8 cellular contexts compared by ENCODE assay signal in the genomic region with DNA sequence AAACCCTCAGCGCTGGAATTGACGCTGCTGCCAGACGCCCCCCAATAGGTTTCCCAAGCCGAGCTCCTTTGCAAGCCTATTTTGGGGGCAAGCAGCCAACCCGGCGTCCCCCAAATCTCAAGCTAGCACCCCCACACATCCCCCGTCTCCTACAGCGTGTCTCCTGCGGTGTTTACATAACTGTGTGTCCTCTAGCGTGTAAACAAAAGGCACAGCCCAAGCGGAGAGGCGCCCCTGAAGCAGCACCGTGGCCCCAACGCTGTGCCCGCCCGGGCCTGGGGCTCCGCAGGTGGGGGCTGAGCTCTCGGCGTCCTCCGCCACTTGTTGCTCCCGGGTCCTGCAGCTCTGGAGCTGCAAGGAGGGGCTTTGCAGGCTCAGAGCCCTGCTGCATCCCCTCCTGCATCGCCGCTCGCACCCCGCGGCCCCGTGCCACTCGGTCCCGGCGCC. TPM values are rescaled to one million over a fixed set of nuclear protein-coding genes. Genes with fewer than 3 reads are reported as not detected.
A peak's percentile ranks its signal among the peaks of the same experiment; 100 is the strongest.
DNase-seq lines count a peak whose midpoint lies in the region; ATAC-seq and TF ChIP-seq lines count a peak whose summit lies in the region.

No MANE protein-coding gene starts in this region.

- peaks cover 65% of the 10 kb centered on the region for H3K79me2 ChIP-seq in MM.1S (ENCODE audit: low read length)
- no peaks in the 10 kb centered on the region for H3K79me2 ChIP-seq in parathyroid adenoma

- WGBS in esophagus squamous epithelium, 2 donors: 0 to 1% methylated on average over 4 to 10 of the region's 30 CpGs

- no peak overlapping the region for H3K27ac ChIP-seq in CD8-positive, alpha-beta T cell (ENCODE audit: low read depth, low read length)
- H3K27ac ChIP-seq in MM.1S (ENCODE audit: low read length) (peak overlapping the region; percentile 85), esophagus squamous epithelium (peak overlapping the region; percentile 8 to 86 (median 70)), parathyroid adenoma (no peak overlapping the region)

- peaks cover 21% of the 10 kb centered on the region for H3F3A ChIP-seq in MM.1S (ENCODE audit: insufficient read depth, low read length)

- no peaks in the 10 kb centered on the region for H3K36me3 ChIP-seq in CD8-positive, alpha-beta T cell (ENCODE audit: insufficient read depth, low read length)
- H3K36me3 ChIP-seq in MM.1S (replicated peaks; ENCODE audit: insufficient read depth, low read length): no peaks in the 10 kb centered on the region
- no peaks in the 10 kb centered on the region for H3K36me3 ChIP-seq in esophagus squamous epithelium
- H3K36me3 ChIP-seq in parathyroid adenoma (ENCODE audit: control insufficient read depth, insufficient read depth, low read length): no peaks in the 10 kb centered on the region

- CTCF ChIA-PET in CD8-positive, alpha-beta T cell (lab: Charles Lee): no interaction called here
- CTCF ChIA-PET in HEK293T (lab: Yijun Ruan, JAX): interaction anchor here (0.5 to 1.6 kb wide), 2 partner anchors 170 to 300 kb away, joined by 3 to 4 read pairs; no protein-coding TSS in a partner anchor

- peaks cover 18% of the 10 kb centered on the region for H3K27me3 ChIP-seq in CD8-positive, alpha-beta T cell (ENCODE audit: insufficient read depth, low read length)
- no peaks in the 10 kb centered on the region for H3K27me3 ChIP-seq in MM.1S (replicated peaks; ENCODE audit: insufficient read depth, low read length)
- H3K27me3 ChIP-seq in esophagus squamous epithelium: peaks cover 0 to 67% (median 0%) of the 10 kb centered on the region in 4 donors
- no peaks in the 10 kb centered on the region for H3K27me3 ChIP-seq in parathyroid adenoma (ENCODE audit: control insufficient read depth, insufficient read depth, low read length)

- H2AFZ ChIP-seq in MM.1S (ENCODE audit: low read length) (no peak overlapping the region; the same call in 1 of the 2 replicates), parathyroid adenoma (peak overlapping the region; percentile 98)

- no peaks in the 10 kb centered on the region for H3K36me3 Mint-ChIP-seq in CD8-positive, alpha-beta T cell
- peaks cover 6 to 7% of the 10 kb centered on the region in 2 donors for H3K36me3 Mint-ChIP-seq in CD14-positive monocyte

- peaks cover 33% of the 10 kb centered on the region for H3K27me3 Mint-ChIP-seq in CD8-positive, alpha-beta T cell (ENCODE audit: low read depth)
- H3K27me3 Mint-ChIP-seq in CD14-positive monocyte (ENCODE audit: low read depth in 3 of 3): peaks cover 41 to 54% (median 51%) of the 10 kb centered on the region in 3 donors

- POLR2A ChIA-PET in CD8-positive, alpha-beta T cell (lab: Charles Lee): no interaction called here
- POLR2A ChIA-PET in HEK293T (lab: Yijun Ruan, JAX): no interaction called here

- ATAC-seq in CD8-positive, alpha-beta T cell: no peak

- peak overlapping the region; percentile 90 for H3K9ac ChIP-seq in MM.1S (ENCODE audit: low read length)
- H3K9ac ChIP-seq in parathyroid adenoma: no peak overlapping the region

- H3K4me1 Mint-ChIP-seq in CD8-positive, alpha-beta T cell (ENCODE audit: low read depth): peaks cover 12% of the 10 kb centered on the region
- peaks cover 17% of the 10 kb centered on the region for H3K4me1 Mint-ChIP-seq in CD14-positive monocyte

- no peak overlapping the region for H3K4me3 Mint-ChIP-seq in CD8-positive, alpha-beta T cell
- no peak overlapping the region for H3K4me3 Mint-ChIP-seq in CD14-positive monocyte

- H3K4me2 ChIP-seq in MM.1S (ENCODE audit: low read depth, low read length) (peak overlapping the region; percentile 98), parathyroid adenoma (ENCODE audit: low read length) (peak overlapping the region; percentile 83)

- intact Hi-C loops in CD8-positive, alpha-beta T cell (cut with DNase I, micrococcal nuclease): no loop called here
- intact Hi-C loops in esophagus squamous epithelium (cut with DNase I) (loop anchor here (10.0 kb wide), 1 partner anchor 262 kb away; no protein-coding TSS in a partner anchor), CD14-positive monocyte (cut with micrococcal nuclease) (no loop called here)

- no peak for DNase-seq in CD8-positive, alpha-beta T cell
- DNase-seq in MM.1S: no peak
- no peak for DNase-seq in esophagus squamous epithelium (lab: John Stamatoyannopoulos, UW)
- no peak for DNase-seq in CD14-positive monocyte (ENCODE audit: low spot score)
- no peak for DNase-seq in foreskin melanocyte
- DNase-seq in activated CD4-positive, alpha-beta T cell treated with anti-CD3 and anti-CD28 coated beads for 48 hours: no peak
- DNase-seq in HEK293T (ENCODE audit: extremely low spot score): no peak

- H3K9me3 Mint-ChIP-seq in CD8-positive, alpha-beta T cell: no peaks in the 10 kb centered on the region
- peaks cover 3 to 23% (median 19%) of the 10 kb centered on the region in 7 donors for H3K9me3 Mint-ChIP-seq in CD14-positive monocyte

- no peak for TF ChIP-seq CTCF in CD8-positive, alpha-beta T cell (IDR thresholded peaks at IDR 0.05)
- TF ChIP-seq CTCF in MM.1S (IDR thresholded peaks at IDR 0.05; ENCODE audit: low read length) (no peak), esophagus squamous epithelium (IDR thresholded peaks at IDR 0.05) (no peak), parathyroid adenoma (IDR thresholded peaks at IDR 0.05) (no peak), CD14-positive monocyte (IDR thresholded peaks at IDR 0.05) (no peak)

- 0 out of 2 replicates have a peak, but pooled peaks cover 7% of the 10 kb centered on the region for H4K20me1 ChIP-seq in MM.1S (ENCODE audit: insufficient read depth, low read length)

- H3K9me3 ChIP-seq in CD8-positive, alpha-beta T cell (ENCODE audit: low read length): no peaks in the 10 kb centered on the region
- H3K9me3 ChIP-seq in MM.1S (replicated peaks; ENCODE audit: insufficient read depth, low read length): no peaks in the 10 kb centered on the region
- no peaks in the 10 kb centered on the region for H3K9me3 ChIP-seq in esophagus squamous epithelium
- no peaks in the 10 kb centered on the region for H3K9me3 ChIP-seq in parathyroid adenoma (ENCODE audit: control insufficient read depth, low read length)

- H3K4me3 ChIP-seq in CD8-positive, alpha-beta T cell (ENCODE audit: low read depth, low read length): peak overlapping the region; percentile 31
- peak overlapping the region; percentile 87 for H3K4me3 ChIP-seq in MM.1S (ENCODE audit: low read length)
- peak overlapping the region; percentile 58 to 76 (median 70) for H3K4me3 ChIP-seq in esophagus squamous epithelium
- peak overlapping the region; percentile 68 for H3K4me3 ChIP-seq in parathyroid adenoma (ENCODE audit: low read depth, low read length)

- TF ChIP-seq POLR2A in esophagus squamous epithelium (IDR thresholded peaks at IDR 0.05): no peak

- no peaks in the 10 kb centered on the region for H3K9me2 ChIP-seq in MM.1S (replicated peaks; ENCODE audit: insufficient read depth, low read length)

- H3K4me1 ChIP-seq in CD8-positive, alpha-beta T cell (ENCODE audit: insufficient read depth, low read length): peaks cover 17% of the 10 kb centered on the region
- peaks cover 16% of the 10 kb centered on the region for H3K4me1 ChIP-seq in MM.1S (ENCODE audit: low read length)
- H3K4me1 ChIP-seq in esophagus squamous epithelium: peaks cover 9 to 53% (median 10%) of the 10 kb centered on the region in 3 donors
- no peaks in the 10 kb centered on the region for H3K4me1 ChIP-seq in parathyroid adenoma

- H3K27ac Mint-ChIP-seq in CD8-positive, alpha-beta T cell: no peak overlapping the region
- H3K27ac Mint-ChIP-seq in CD14-positive monocyte: no peak overlapping the region

TF ChIP-seq in HEK293T, 16 proteins besides CTCF, POLR2A, EP300 and RAD21:
- no peak for TF ChIP-seq FOXK2 (IDR thresholded peaks at IDR 0.05)
- TF ChIP-seq NFRKB (IDR thresholded peaks at IDR 0.05): no peak
- no peak for TF ChIP-seq CTBP1 (IDR thresholded peaks at IDR 0.05; ENCODE audit: borderline replicate concordance)
- no peak for TF ChIP-seq ELF4 (IDR thresholded peaks at IDR 0.05)
- TF ChIP-seq HDGF (IDR thresholded peaks at IDR 0.05; ENCODE audit: borderline replicate concordance): no peak
- TF ChIP-seq L3MBTL2 (conservative IDR thresholded peaks at IDR 0.05): no peak
- TF ChIP-seq, protein P1, sequence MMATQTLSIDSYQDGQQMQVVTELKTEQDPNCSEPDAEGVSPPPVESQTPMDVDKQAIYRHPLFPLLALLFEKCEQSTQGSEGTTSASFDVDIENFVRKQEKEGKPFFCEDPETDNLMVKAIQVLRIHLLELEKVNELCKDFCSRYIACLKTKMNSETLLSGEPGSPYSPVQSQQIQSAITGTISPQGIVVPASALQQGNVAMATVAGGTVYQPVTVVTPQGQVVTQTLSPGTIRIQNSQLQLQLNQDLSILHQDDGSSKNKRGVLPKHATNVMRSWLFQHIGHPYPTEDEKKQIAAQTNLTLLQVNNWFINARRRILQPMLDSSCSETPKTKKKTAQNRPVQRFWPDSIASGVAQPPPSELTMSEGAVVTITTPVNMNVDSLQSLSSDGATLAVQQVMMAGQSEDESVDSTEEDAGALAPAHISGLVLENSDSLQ (IDR thresholded peaks at IDR 0.05): no peak
- no peak for TF ChIP-seq ARNT (IDR thresholded peaks at IDR 0.05)
- no peak for TF ChIP-seq BHLHE40 (IDR thresholded peaks at IDR 0.05; ENCODE audit: borderline replicate concordance)
- no peak for TF ChIP-seq FOXM1 (IDR thresholded peaks at IDR 0.05; ENCODE audit: borderline replicate concordance)
- TF ChIP-seq FOXA1 (IDR thresholded peaks at IDR 0.05): no peak

RNA-seq across cellular contexts. Expression of a gene that starts 1.6 kb away (rescaled TPM):
- under 1 TPM; 0.69 to 0.92 TPM for total RNA-seq in CD8-positive, alpha-beta T cell
- 10 to 100 TPM in 2 of 4 donors, 1 to 10 TPM in 2; 1.7 to 15.1 (median 8.3) TPM for total RNA-seq in esophagus squamous epithelium
- polyA plus RNA-seq in CD14-positive monocyte: not detected

Comparison
In these comparisons a context has a peak if more than half of its experiments do, and no peak if none do; other contexts are left out.
1. H3K27ac ChIP-seq: peak in MM.1S (single experiment) and esophagus squamous epithelium (4 of 4); none in CD8-positive, alpha-beta T cell (single experiment) and parathyroid adenoma (single experiment).
2. H3K4me3 ChIP-seq: peak in every context shown above with its lines; median percentile 87 in MM.1S; 70 in esophagus squamous epithelium; 68 in parathyroid adenoma; 31 in CD8-positive, alpha-beta T cell.